In the genomic region with DNA sequence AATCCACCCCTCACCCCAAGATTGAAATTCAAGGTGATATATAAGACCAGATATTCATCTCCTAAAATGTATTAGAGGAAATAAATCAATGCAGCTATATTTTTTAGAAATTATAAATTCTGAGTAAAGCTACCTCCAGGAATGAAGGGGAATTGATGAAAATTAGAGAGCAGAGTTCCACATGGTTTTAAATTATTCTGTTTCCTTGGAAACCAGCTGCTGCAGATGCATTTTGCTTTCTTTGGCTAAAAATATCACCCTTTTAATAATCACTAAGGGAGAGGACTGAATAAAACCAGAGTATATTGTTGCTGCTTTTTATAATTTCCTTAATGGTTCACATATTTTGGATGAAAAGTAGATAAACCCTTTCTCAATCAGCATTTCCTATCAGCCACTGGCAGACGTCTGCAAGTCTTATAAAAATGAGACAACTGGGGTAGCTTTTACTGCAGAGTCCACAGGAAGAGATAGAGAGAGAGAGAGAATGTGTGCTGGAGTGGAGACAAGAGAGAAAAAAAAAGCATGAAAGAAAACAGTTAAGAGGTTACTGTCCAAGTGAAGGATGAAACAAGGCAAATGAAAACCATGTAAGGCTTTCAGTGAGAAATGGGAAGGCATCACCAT, we compare ENCODE assay signal across 14 cellular contexts. TPM values are rescaled to one million over a fixed set of nuclear protein-coding genes. Genes with fewer than 3 reads are reported as not detected.
DNase-seq lines count a peak whose midpoint lies in the region; TF ChIP-seq lines count a peak whose summit lies in the region.
"Had no signal": no experiment of that assay in that cellular context is flagged by ENCODE, and none has a peak within 500 bp of the region (broad histone marks: within the 10 kb centered on the region; RNA-seq: fewer than 3 reads in every experiment).

No MANE protein-coding gene starts in this region.

- CTCF ChIA-PET in mammary epithelial cell (lab: Charles Lee; ENCODE audit: low non-redundant PET) (no interaction called here), MCF 10A (lab: Yijun Ruan, JAX) (interaction anchor here (0.6 to 0.9 kb wide), 2 partner anchors 308 to 403 kb away, joined by 3 read pairs; no protein-coding TSS in a partner anchor), PC-9 (lab: Charles Lee) (no interaction called here)

- no peaks in the 10 kb centered on the region for H3K27me3 ChIP-seq in mammary epithelial cell (ENCODE audit: insufficient read depth, low read length)
- no peaks in the 10 kb centered on the region for H3K27me3 ChIP-seq in smooth muscle cell (ENCODE audit: low read depth)
- no peaks in the 10 kb centered on the region for H3K27me3 ChIP-seq in PC-9 (ENCODE audit: insufficient read depth, low read depth)
- H3K27me3 ChIP-seq: heart right ventricle had no signal

- H3K9me2 ChIP-seq in PC-9 (ENCODE audit: insufficient read depth), result no peaks in the 10 kb centered on the region

- H3K36me3 Mint-ChIP-seq in MCF 10A (ENCODE audit: insufficient read depth, unreplicated experiment), result no peaks in the 10 kb centered on the region

- no TSS peak for BruUV-seq in mammary epithelial cell (replicated peaks; lab: Mats Ljungman, UMichigan)
- BruUV-seq in MCF 10A (replicated peaks; lab: Mats Ljungman, UMichigan), result no TSS peak
- BruUV-seq in PC-9 (replicated peaks; lab: Mats Ljungman, UMichigan), result no TSS peak

- H3F3A ChIP-seq in smooth muscle cell (ENCODE audit: low read depth) (no peaks in the 10 kb centered on the region), PC-9 (ENCODE audit: insufficient read depth, low read depth) (no peaks in the 10 kb centered on the region)

- no peaks in the 10 kb centered on the region for H3K79me2 ChIP-seq in mammary epithelial cell (ENCODE audit: insufficient read depth, low read length)
- H3K79me2 ChIP-seq in smooth muscle cell (ENCODE audit: low read depth), result peaks cover 44% of the 10 kb centered on the region
- no peaks in the 10 kb centered on the region for H3K79me2 ChIP-seq in PC-9 (ENCODE audit: low read depth)

- DNase-seq in mammary epithelial cell (no peak), MCF 10A (ENCODE audit: unreplicated experiment) (no peak), NCI-H82 (lab: John Stamatoyannopoulos, UW) (peak; percentile 61), fibroblast of pulmonary artery (ENCODE audit: low read depth) (peak; percentile 45), smooth muscle cell (lab: John Stamatoyannopoulos, UW; ENCODE audit: unreplicated experiment) (no peak), NOMO-1 treated with dmso at 0.1 percent for 144 hours (lab: John Stamatoyannopoulos, UW; ENCODE audit: unreplicated experiment) (no peak), NCI-H345 treated with DMSO at 0.1 percent for 48 hours (lab: John Stamatoyannopoulos, UW; ENCODE audit: unreplicated experiment) (no peak), PC-9 (no peak)
- DNase-seq: activated CD4-positive, CD25-positive, alpha-beta regulatory T cell treated with anti-CD3 and anti-CD28 coated beads, Interleukin-2, amount 50 U/mL, for 72 hours; activated T-cell treated with anti-CD3 and anti-CD28 coated beads, Interleukin-2, amount 50 U/mL, for 24 hours; amygdala; effector CD4-positive, alpha-beta T cell; heart right ventricle; NK-92 treated with Interleukin-12 subunit alpha and Interleukin-12 subunit beta, amount 100 ng/mL, for 24 hours had no signal

- H4K20me1 ChIP-seq in mammary epithelial cell (ENCODE audit: insufficient read depth, low read length) (no peaks in the 10 kb centered on the region), smooth muscle cell (ENCODE audit: low read depth) (no peaks in the 10 kb centered on the region), PC-9 (ENCODE audit: insufficient read depth) (no peaks in the 10 kb centered on the region)

- no peak overlapping the region for H3K27ac ChIP-seq in mammary epithelial cell (ENCODE audit: insufficient read depth, low read depth, low read length)
- peak overlapping the region; percentile 45 for H3K27ac ChIP-seq in smooth muscle cell (ENCODE audit: low read depth)
- H3K27ac ChIP-seq in PC-9, result no peak overlapping the region
- H3K27ac ChIP-seq: heart right ventricle had no signal

- peak overlapping the region; percentile 22 for H2AFZ ChIP-seq in mammary epithelial cell (ENCODE audit: low read depth, low read length)
- H2AFZ ChIP-seq in smooth muscle cell (ENCODE audit: low read depth), result peak overlapping the region; percentile 71
- H2AFZ ChIP-seq in PC-9, result no peak overlapping the region

- TF ChIP-seq CTCF in mammary epithelial cell (conservative IDR thresholded peaks at IDR 0.05 in 1 of 2, IDR thresholded peaks at IDR 0.05 in 1 of 2; ENCODE audit: extremely low read depth in 1 of 2, insufficient read depth in 1 of 2, low read depth in 1 of 2, low read length in 2 of 2), result no peak
- no peak for TF ChIP-seq CTCF in MCF 10A (IDR thresholded peaks at IDR 0.05; ENCODE audit: unreplicated experiment)
- TF ChIP-seq CTCF in fibroblast of pulmonary artery (IDR thresholded peaks at IDR 0.05; ENCODE audit: low read length, missing control alignments), result no peak
- TF ChIP-seq CTCF in smooth muscle cell (IDR thresholded peaks at IDR 0.05; ENCODE audit: borderline replicate concordance, insufficient read depth, poor library complexity, severe bottlenecking), result no peak
- no peak for TF ChIP-seq CTCF in PC-9 (conservative IDR thresholded peaks at IDR 0.05)

- H3K4me2 ChIP-seq in mammary epithelial cell (ENCODE audit: insufficient read depth, low read depth, low read length), result no peak overlapping the region
- peak overlapping the region; percentile 88 for H3K4me2 ChIP-seq in smooth muscle cell
- no peak overlapping the region for H3K4me2 ChIP-seq in PC-9

- intact Hi-C loops in mammary epithelial cell (cut with micrococcal nuclease) (no loop called here), MCF 10A (cut with micrococcal nuclease) (no loop called here), PC-9 (cut with micrococcal nuclease; ENCODE audit: unreplicated experiment) (no loop called here)

- no peak overlapping the region for H3K4me3 Mint-ChIP-seq in MCF 10A (ENCODE audit: unreplicated experiment)
- H3K4me3 Mint-ChIP-seq: activated T-cell treated with anti-CD3 and anti-CD28 coated beads, Interleukin-2, amount 50 U/mL, for 24 hours had no signal

- H3K4me1 Mint-ChIP-seq in MCF 10A (ENCODE audit: insufficient read depth, unreplicated experiment), result peaks cover under 1% of the 10 kb centered on the region

- peaks cover 64% of the 10 kb centered on the region for H3K27me3 Mint-ChIP-seq in MCF 10A (ENCODE audit: insufficient read depth, unreplicated experiment)

- H3K27ac Mint-ChIP-seq in MCF 10A (ENCODE audit: low read depth, unreplicated experiment), result no peak overlapping the region
- H3K27ac Mint-ChIP-seq: activated T-cell treated with anti-CD3 and anti-CD28 coated beads, Interleukin-2, amount 50 U/mL, for 24 hours had no signal

- POLR2A ChIA-PET in MCF 10A (lab: Yijun Ruan, JAX) (interaction anchor here (1.2 to 1.6 kb wide), 2 partner anchors 9 to 37 kb away, joined by 3 to 4 read pairs; no protein-coding TSS in a partner anchor), PC-9 (lab: Charles Lee; ENCODE audit: unreplicated experiment) (no interaction called here)

- H3K36me3 ChIP-seq in mammary epithelial cell (ENCODE audit: insufficient read depth, low read length) (no peaks in the 10 kb centered on the region), smooth muscle cell (ENCODE audit: low read depth) (no peaks in the 10 kb centered on the region), PC-9 (ENCODE audit: low read depth) (no peaks in the 10 kb centered on the region)
- H3K36me3 ChIP-seq: heart right ventricle had no signal

- H3K9me3 ChIP-seq in mammary epithelial cell (replicated peaks; ENCODE audit: insufficient read depth, low read length) (no peaks in the 10 kb centered on the region), smooth muscle cell (replicated peaks; ENCODE audit: low read depth) (no peaks in the 10 kb centered on the region), PC-9 (ENCODE audit: insufficient read depth, low read depth) (no peaks in the 10 kb centered on the region)
- H3K9me3 ChIP-seq: heart right ventricle had no signal

- 9% methylated on average over 1 of the region's 1 CpG for WGBS in mammary epithelial cell (ENCODE audit: low coverage, missing lambda C conversion rate)
- 6% methylated on average over 1 of the region's 1 CpG for WGBS in smooth muscle cell (ENCODE audit: low lambda C conversion rate)

- in situ Hi-C loops in mammary epithelial cell (cut with MboI; ENCODE audit: low sequenced_read_pairs in 2 of 2), result no loop called here

- no peak overlapping the region for H3K4me3 ChIP-seq in mammary epithelial cell (replicated peaks in 1 of 3; ENCODE audit: insufficient read depth in 1 of 3, low read depth in 2 of 3, low read length in 3 of 3)
- H3K4me3 ChIP-seq in fibroblast of pulmonary artery (replicated peaks; ENCODE audit: low read depth, low read length), result no peak overlapping the region
- peak overlapping the region; percentile 81 for H3K4me3 ChIP-seq in smooth muscle cell
- H3K4me3 ChIP-seq in PC-9, result no peak overlapping the region

- no peaks in the 10 kb centered on the region for H3K9me3 Mint-ChIP-seq in MCF 10A (ENCODE audit: unreplicated experiment)
- H3K9me3 Mint-ChIP-seq: activated T-cell treated with anti-CD3 and anti-CD28 coated beads, Interleukin-2, amount 50 U/mL, for 24 hours had no signal

- dilution Hi-C loops in mammary epithelial cell (cut with HindIII; ENCODE audit: low sequenced_read_pairs), result no loop called here

- no peak overlapping the region for H3K9ac ChIP-seq in mammary epithelial cell (ENCODE audit: insufficient read depth, low read length)
- H3K9ac ChIP-seq in smooth muscle cell (ENCODE audit: low read depth), result no peak overlapping the region

- H3K4me1 ChIP-seq in mammary epithelial cell (ENCODE audit: insufficient read depth, low read length), result no peaks in the 10 kb centered on the region
- H3K4me1 ChIP-seq in smooth muscle cell (ENCODE audit: low read depth), result peaks cover 28% of the 10 kb centered on the region
- no peaks in the 10 kb centered on the region for H3K4me1 ChIP-seq in PC-9 (replicated peaks; ENCODE audit: insufficient read depth)

RNA-seq across cellular contexts. Expression of gene CSRNP3, which starts 2.0 kb away (rescaled TPM):
- total RNA-seq in mammary epithelial cell, result 1 to 10 TPM in 1 of 2 donors, under 1 TPM in 1; 0.56 to 4.7 TPM
- 0.95 TPM for polyA plus RNA-seq in mammary epithelial cell
- polyA minus RNA-seq in mammary epithelial cell, result 1.5 TPM
- 0.05 and 0.33 TPM in 2 replicates for total RNA-seq in MCF 10A (2022)
- 7.1 and 7.4 TPM in 2 replicates for total RNA-seq in smooth muscle cell
- 2.8 and 3.4 TPM in 2 replicates for polyA plus RNA-seq in smooth muscle cell
- 0.41 and 0.85 TPM in 2 replicates for total RNA-seq in PC-9 (2021)

Comparison
In these comparisons a context has a peak if more than half of its experiments do, and no peak if none do; other contexts are left out.
1. DNase-seq: peak in NCI-H82 (single experiment) and fibroblast of pulmonary artery (single experiment); none in mammary epithelial cell (single experiment), MCF 10A (single experiment), smooth muscle cell (single experiment), NOMO-1 treated with dmso at 0.1 percent for 144 hours (single experiment), NCI-H345 treated with DMSO at 0.1 percent for 48 hours (single experiment) and PC-9 (0 of 2).